Comparison of ENCODE assay signal across 1 cellular context in the genomic region with DNA sequence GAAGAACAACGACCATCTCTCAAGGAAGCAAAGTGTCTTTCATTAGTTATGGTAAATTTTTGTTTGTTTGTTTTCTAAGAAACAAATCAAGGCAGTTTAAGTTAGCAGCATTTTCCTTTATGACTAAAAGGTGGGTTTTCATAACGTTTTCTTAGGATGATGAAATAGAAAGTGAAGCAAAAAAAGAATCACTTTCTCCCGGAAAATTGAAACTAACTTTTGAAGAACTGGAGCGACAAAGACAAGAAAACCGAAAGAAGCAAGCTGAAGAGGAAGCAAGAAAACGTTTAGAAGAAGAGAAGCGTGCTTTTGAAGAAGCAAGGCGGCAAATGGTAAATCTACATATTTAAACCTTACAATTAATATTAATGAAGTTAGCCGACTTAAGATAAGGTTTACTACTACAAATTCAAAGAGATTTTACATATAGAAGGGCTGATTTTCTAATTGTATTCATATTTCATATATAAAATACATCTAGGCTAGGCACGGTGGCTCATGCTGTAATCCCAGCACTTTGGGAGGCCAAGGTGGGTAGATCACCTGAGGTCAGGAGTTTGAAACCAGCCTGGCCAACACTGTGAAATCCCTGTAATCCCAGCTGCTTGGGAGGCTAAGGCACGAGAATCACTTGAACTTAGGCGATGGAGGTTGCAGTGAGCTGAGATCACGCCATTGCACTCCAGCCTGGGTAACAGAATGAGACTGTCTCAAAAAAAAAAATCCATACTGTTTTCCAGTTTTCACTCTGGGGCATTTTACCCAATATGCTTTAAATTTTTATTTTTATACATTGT.
TF ChIP-seq lines count a peak whose summit lies in the region.

No MANE protein-coding gene starts in this region.

TF ChIP-seq in GM12878, 131 proteins besides CTCF, POLR2A, EP300 and RAD21:
- TF ChIP-seq MEF2B (IDR thresholded peaks at IDR 0.05; ENCODE audit: partially characterized antibody, poor library complexity, severe bottlenecking) (peak; percentile 23), ZNF24 (IDR thresholded peaks at IDR 0.05) (no peak), EZH2 (IDR thresholded peaks at IDR 0.05; ENCODE audit: borderline replicate concordance, control insufficient read depth, low read depth, low read length) (no peak), CBX5 (IDR thresholded peaks at IDR 0.05; ENCODE audit: low read depth) (peak; percentile 67; the same call in 1 of the 2 replicates), JUNB (IDR thresholded peaks at IDR 0.05) (peak; percentile 44), NFIC (IDR thresholded peaks at IDR 0.05; ENCODE audit: low read depth, low read length) (peak; percentile 42; the same call in 1 of the 2 replicates), YBX1 (IDR thresholded peaks at IDR 0.05) (no peak), SRF (IDR thresholded peaks at IDR 0.05; ENCODE audit: low read depth in 2 of 2, low read length in 2 of 2) (no peak), MEF2A (IDR thresholded peaks at IDR 0.05; ENCODE audit: insufficient read depth, low read depth, low read length) (0 out of 2 replicates have a peak, but pooled peaks have one; percentile 49), IKZF2 (IDR thresholded peaks at IDR 0.05) (0 out of 4 replicates have a peak, but pooled peaks of 1 of the 2 experiments have one; percentile 31), RUNX3 (IDR thresholded peaks at IDR 0.05; ENCODE audit: low read length) (peak; percentile 34; the same call in 1 of the 2 replicates), ATF2 (IDR thresholded peaks at IDR 0.05; ENCODE audit: low read length) (0 out of 2 replicates have a peak, but pooled peaks have one; percentile 15), TAF1 (IDR thresholded peaks at IDR 0.05; ENCODE audit: borderline replicate concordance, low read depth, low read length) (0 out of 2 replicates have a peak, but pooled peaks have one; percentile 29)
